In genomic region chrX:40780123-40780522, GRCh38 we compare ENCODE assay signal across 16 cellular contexts. TPM values are rescaled to one million over a fixed set of nuclear protein-coding genes. Genes with fewer than 3 reads are reported as not detected.
A peak's percentile ranks its signal among the peaks of the same experiment; 100 is the strongest.
DNase-seq lines count a peak whose midpoint lies in the region; ATAC-seq and TF ChIP-seq lines count a peak whose summit lies in the region.
"Had no signal": no experiment of that assay in that cellular context is flagged by ENCODE, and none has a peak within 500 bp of the region (broad histone marks: within the 10 kb centered on the region; RNA-seq: fewer than 3 reads in every experiment).

No MANE protein-coding gene starts in this region.

- H3K4me1 ChIP-seq in left ventricle myocardium inferior (no peaks in the 10 kb centered on the region), gastrocnemius medialis (peaks cover 0 to 6% of the 10 kb centered on the region in 2 donors)
- H3K4me1 ChIP-seq: BE2C had no signal

- CTCF ChIA-PET in RWPE1 (lab: Yijun Ruan, JAX) = no interaction called here

- H3K27ac ChIP-seq in RWPE1 (peak overlapping the region; percentile 77; the same call in 1 of the 2 replicates), left ventricle myocardium inferior (replicated peaks) (no peak overlapping the region), gastrocnemius medialis (peak overlapping the region; percentile 23 to 70 (median 60))
- H3K27ac ChIP-seq: C4-2B had no signal

- no peak for TF ChIP-seq POLR2A in gastrocnemius medialis (IDR thresholded peaks at IDR 0.05)

- POLR2A ChIA-PET in RWPE1 (lab: Yijun Ruan, JAX; ENCODE audit: low non-redundant PET) = no interaction called here

- H3K27me3 ChIP-seq in left ventricle myocardium inferior (ENCODE audit: low read depth) = no peaks in the 10 kb centered on the region
- no peaks in the 10 kb centered on the region for H3K27me3 ChIP-seq in gastrocnemius medialis
- H3K27me3 ChIP-seq: BE2C had no signal

- in situ Hi-C loops in gastrocnemius medialis (cut with MboI; ENCODE audit: low sequenced_read_pairs in 4 of 4) (no loop called here), GM13977 (cut with MboI; ENCODE audit: low pct_unique_long_range_greater_than_20kb, low sequenced_read_pairs, unreplicated experiment) (loop anchor here (10.0 kb wide), 1 partner anchor 125 kb away; no protein-coding TSS in a partner anchor)

- ATAC-seq in gastrocnemius medialis = peak in 1 of 2 donors; percentile 51

- H3K9me3 ChIP-seq in left ventricle myocardium inferior (replicated peaks) (no peaks in the 10 kb centered on the region), gastrocnemius medialis (no peaks in the 10 kb centered on the region)
- H3K9me3 ChIP-seq: BE2C had no signal

- H3K36me3 ChIP-seq in left ventricle myocardium inferior (no peaks in the 10 kb centered on the region), gastrocnemius medialis (no peaks in the 10 kb centered on the region)
- H3K36me3 ChIP-seq: BE2C had no signal

- H3K4me3 ChIP-seq in left ventricle myocardium inferior (no peak overlapping the region), gastrocnemius medialis (no peak overlapping the region)

- DNase-seq in EH (ENCODE audit: low read depth) (peak; percentile 6), RWPE1 (ENCODE audit: low spot score) (no peak), left ventricle myocardium inferior (peak; percentile 29), gastrocnemius medialis (peak; percentile 2 to 16), GM20000 (ENCODE audit: low spot score) (no peak), GM13977 (ENCODE audit: low spot score) (no peak), NCI-H526 treated with DMSO at 0.1 percent for 48 hours (lab: John Stamatoyannopoulos, UW) (no peak)
- no peak for DNase-seq in stimulated activated CD4-positive, alpha-beta T cell treated with anti-CD3 and anti-CD28 coated beads, Interleukin-4, amount 100 ng/mL, for 24 hours
- DNase-seq: BE2C; CD4-positive, alpha-beta memory T cell; DMS79; EL; HCEC 1CT; IMR-90; KBM-7 had no signal

- TF ChIP-seq CTCF in RWPE1 (conservative IDR thresholded peaks at IDR 0.05; ENCODE audit: low read depth) (no peak), left ventricle myocardium inferior (IDR thresholded peaks at IDR 0.05; ENCODE audit: borderline replicate concordance) (no peak), gastrocnemius medialis (IDR thresholded peaks at IDR 0.05 in 4 of 5, conservative IDR thresholded peaks at IDR 0.05 in 1 of 5) (no peak), GM20000 (IDR thresholded peaks at IDR 0.05; ENCODE audit: extremely low read depth, missing control alignments) (no peak), GM13977 (IDR thresholded peaks at IDR 0.05; ENCODE audit: extremely low read depth, insufficient read depth, missing control alignments) (no peak)

- intact Hi-C loops in left ventricle myocardium inferior (cut with micrococcal nuclease) (no loop called here), gastrocnemius medialis (cut with DNase I; ENCODE audit: low total_unique reads) (no loop called here)

RNA-seq across cellular contexts. Expression of gene MED14, which starts 44.8 kb away (rescaled TPM):
- total RNA-seq in left ventricle myocardium inferior = 30.7 TPM
- 10 to 100 TPM; 19.8 to 27.0 (median 24.0) TPM for total RNA-seq in gastrocnemius medialis

Comparison
In these comparisons a context has a peak if more than half of its experiments do, and no peak if none do; other contexts are left out.
1. DNase-seq: peak in EH (single experiment), left ventricle myocardium inferior (single experiment) and gastrocnemius medialis (2 of 2); none in RWPE1 (single experiment), GM20000 (single experiment), GM13977 (single experiment), NCI-H526 treated with DMSO at 0.1 percent for 48 hours (single experiment) and stimulated activated CD4-positive, alpha-beta T cell treated with anti-CD3 and anti-CD28 coated beads, Interleukin-4, amount 100 ng/mL, for 24 hours (single experiment).